Comparison of ENCODE assay signal across 23 cellular contexts in genomic region chr5:6758706-6759105, GRCh38.
"Had no signal": no experiment of that assay in that cellular context is flagged by ENCODE, and none has a peak within 500 bp of the region (broad histone marks: within the 10 kb centered on the region; RNA-seq: fewer than 3 reads in every experiment).

No MANE protein-coding gene starts in this region.

- H3K4me3 Mint-ChIP-seq: effector memory CD8-positive, alpha-beta T cell; memory B cell; mesothelial cell of epicardium; natural killer cell treated with Interleukin-12 subunit alpha and Interleukin-12 subunit beta and Interleukin-15 and Interleukin-18, amount 100 ng/mL, for 72 hours; neural progenitor cell; type B pancreatic cell had no signal

- DNase-seq: effector memory CD8-positive, alpha-beta T cell; left cardiac atrium; left ventricle myocardium inferior; lower lobe of right lung; occipital lobe; retina; stimulated activated CD4-positive, alpha-beta T cell treated with anti-CD3 and anti-CD28 coated beads, Interleukin-2, amount 100 ng/mL, for 24 hours; stimulated activated CD4-positive, alpha-beta T cell treated with anti-CD3 and anti-CD28 coated beads, Interleukin-4, amount 100 ng/mL, for 4 hours; stimulated activated naive CD4-positive, alpha-beta T cell had no signal

- H3K27ac Mint-ChIP-seq: memory B cell, mesothelial cell of epicardium, neural progenitor cell, type B pancreatic cell had no signal

- H3K4me3 ChIP-seq: left ventricle myocardium inferior, lower lobe of right lung, neural progenitor cell, psoas muscle, skin epidermis, suprapubic skin, thyroid gland had no signal

- H3K9me3 ChIP-seq: left ventricle myocardium inferior, lower lobe of right lung, psoas muscle, suprapubic skin, thyroid gland had no signal

- H3K27me3 Mint-ChIP-seq: effector memory CD8-positive, alpha-beta T cell; memory B cell; natural killer cell treated with Interleukin-12 subunit alpha and Interleukin-12 subunit beta and Interleukin-15 and Interleukin-18, amount 100 ng/mL, for 72 hours; type B pancreatic cell had no signal

- H3K4me1 ChIP-seq: foreskin keratinocyte, lower lobe of right lung, neural progenitor cell, psoas muscle, suprapubic skin had no signal

- ATAC-seq: effector memory CD8-positive, alpha-beta T cell; sciatic nerve had no signal

- H3K27ac ChIP-seq: foreskin keratinocyte, left ventricle myocardium inferior, lower lobe of right lung, neural progenitor cell, parathyroid adenoma, psoas muscle, skin epidermis, suprapubic skin, thyroid gland had no signal

- H3K36me3 ChIP-seq: neural progenitor cell had no signal

- H3K27me3 ChIP-seq: foreskin keratinocyte, neural progenitor cell, suprapubic skin, thyroid gland had no signal

- FAIRE-seq: kidney, urothelium cell line had no signal

- H3K4me1 Mint-ChIP-seq: memory B cell, mesothelial cell of epicardium, neural progenitor cell had no signal
